Comparison of ENCODE assay signal across 8 cellular contexts in genomic region chr3:63228677-63229076, GRCh38. TPM values are rescaled to one million over a fixed set of nuclear protein-coding genes. Genes with fewer than 3 reads are reported as not detected.
DNase-seq lines count a peak whose midpoint lies in the region; ATAC-seq, FAIRE-seq and TF ChIP-seq lines count a peak whose summit lies in the region.

No MANE protein-coding gene starts in this region.

- peak overlapping the region; percentile 93 for H2AFZ ChIP-seq in OCI-LY3 (ENCODE audit: low read depth, low read length)

- TF ChIP-seq POLR2A in esophagus squamous epithelium (IDR thresholded peaks at IDR 0.05): no peak
- TF ChIP-seq POLR2A in GM12891 (IDR thresholded peaks at IDR 0.05; ENCODE audit: low read depth, low read length): no peak

- DNase-seq in D721Med (ENCODE audit: insufficient read length, low spot score) (no peak), esophagus squamous epithelium (lab: John Stamatoyannopoulos, UW) (no peak), osteocyte (ENCODE audit: extremely low spot score, unreplicated experiment) (no peak), GM12891 (ENCODE audit: insufficient read length, low spot score) (no peak)

- H3K9ac ChIP-seq in OCI-LY3 (ENCODE audit: low read length): no peak overlapping the region

- no peaks in the 10 kb centered on the region; the same call in 1 of the 2 replicates for H3K4me1 ChIP-seq in OCI-LY3 (ENCODE audit: low read length)
- peaks cover 0 to 9% (median 0%) of the 10 kb centered on the region in 3 donors for H3K4me1 ChIP-seq in esophagus squamous epithelium

- no peaks in the 10 kb centered on the region for H3K27me3 Mint-ChIP-seq in osteocyte (ENCODE audit: unreplicated experiment)

- H3K4me1 Mint-ChIP-seq in osteocyte (ENCODE audit: unreplicated experiment): no peaks in the 10 kb centered on the region

- intact Hi-C loops in esophagus squamous epithelium (cut with DNase I): loop anchor here (10.0 kb wide), 1 partner anchor 354 kb away; the partner anchor contains the start of gene CADPS

- no peaks in the 10 kb centered on the region for H4K20me1 ChIP-seq in OCI-LY3 (ENCODE audit: insufficient read depth, low read length)

- no peak overlapping the region for H3K27ac Mint-ChIP-seq in osteocyte (ENCODE audit: unreplicated experiment)

- no peaks in the 10 kb centered on the region for H3K79me2 ChIP-seq in OCI-LY3 (ENCODE audit: low read length)

- no peaks in the 10 kb centered on the region for H3K36me3 Mint-ChIP-seq in osteocyte (ENCODE audit: unreplicated experiment)

- H3K4me3 Mint-ChIP-seq in osteocyte (ENCODE audit: unreplicated experiment): no peak overlapping the region

- H3K4me2 ChIP-seq in OCI-LY3 (ENCODE audit: low read length): peak overlapping the region; percentile 42

- H3K9me3 ChIP-seq in OCI-LY3 (ENCODE audit: insufficient read depth, low read length) (no peaks in the 10 kb centered on the region), esophagus squamous epithelium (no peaks in the 10 kb centered on the region)

- TF ChIP-seq CTCF in D721Med (IDR thresholded peaks at IDR 0.05; ENCODE audit: insufficient read depth, missing control alignments) (peak; percentile 82), OCI-LY3 (IDR thresholded peaks at IDR 0.05; ENCODE audit: low read depth, low read length) (peak; percentile 73), esophagus squamous epithelium (IDR thresholded peaks at IDR 0.05) (peak in 5 of 6 experiments; percentile 45 to 75 (median 58)), osteocyte (IDR thresholded peaks at IDR 0.05) (peak; percentile 55)

- WGBS in esophagus squamous epithelium, 2 donors: 10 to 12% methylated on average over 6 of the region's 6 CpGs

- peak; percentile 94 for FAIRE-seq in D721Med (lab: Jason Lieb, UNC)
- no peak for FAIRE-seq in GM12891 (lab: Jason Lieb, UNC)

- ATAC-seq in GM19395 (IDR thresholded peaks at IDR 0.05; ENCODE audit: unreplicated experiment) (peak; percentile 86), HG03571 (IDR thresholded peaks at IDR 0.05; ENCODE audit: unreplicated experiment) (peak; percentile 86), HG03097 (IDR thresholded peaks at IDR 0.05; ENCODE audit: low FRiP score, unreplicated experiment) (no peak)

- H3K27ac ChIP-seq in OCI-LY3 (ENCODE audit: low read length): no peak overlapping the region
- no peak overlapping the region for H3K27ac ChIP-seq in esophagus squamous epithelium

- H3K36me3 ChIP-seq in OCI-LY3 (replicated peaks; ENCODE audit: low read depth, low read length) (no peaks in the 10 kb centered on the region), esophagus squamous epithelium (no peaks in the 10 kb centered on the region)

- no peaks in the 10 kb centered on the region for H3K9me3 Mint-ChIP-seq in osteocyte (ENCODE audit: unreplicated experiment)

- H3K27me3 ChIP-seq in OCI-LY3 (ENCODE audit: low read depth, low read length): no peaks in the 10 kb centered on the region
- no peaks in the 10 kb centered on the region for H3K27me3 ChIP-seq in esophagus squamous epithelium

- H3K4me3 ChIP-seq in OCI-LY3 (ENCODE audit: low read length) (peak overlapping the region; percentile 45), esophagus squamous epithelium (no peak overlapping the region)

TF ChIP-seq in GM12891, 5 proteins besides CTCF, POLR2A, EP300 and RAD21:
- TF ChIP-seq SPI1 (IDR thresholded peaks at IDR 0.05; ENCODE audit: low read depth, low read length): no peak
- no peak for TF ChIP-seq POU2F2 (IDR thresholded peaks at IDR 0.05; ENCODE audit: low read depth, low read length)
- TF ChIP-seq PAX5 (IDR thresholded peaks at IDR 0.05; ENCODE audit: insufficient read depth, low read length, severe bottlenecking): no peak
- no peak for TF ChIP-seq TAF1 (IDR thresholded peaks at IDR 0.05; ENCODE audit: low read depth, low read length)
- TF ChIP-seq POLR2AphosphoS5 (IDR thresholded peaks at IDR 0.05; ENCODE audit: low read depth, low read length): no peak

RNA-seq across cellular contexts. Expression of gene SYNPR, which starts 49.4 kb away (rescaled TPM):
- total RNA-seq in esophagus squamous epithelium (not detected), osteocyte (not detected in 2 replicates)
- not detected for polyA plus RNA-seq in GM12891 (2012; ENCODE audit: low read depth, missing spikeins)
